32 cellular contexts compared by ENCODE assay signal in genomic region chr6:4666886-4667513, GRCh38.
"Had no signal": no experiment of that assay in that cellular context is flagged by ENCODE, and none has a peak within 500 bp of the region (broad histone marks: within the 10 kb centered on the region; RNA-seq: fewer than 3 reads in every experiment).

No MANE protein-coding gene starts in this region.

- DNase-seq: activated CD4-positive, alpha-beta memory T cell treated with anti-CD3 and anti-CD28 coated beads, Interleukin-2, amount 10 ng/mL, durations not matched to agents 7 days and 5 days; activated CD4-positive, alpha-beta T cell treated with anti-CD3 and anti-CD28 coated beads for 1 hour; activated CD4-positive, alpha-beta T cell treated with anti-CD3 and anti-CD28 coated beads for 48 hours; activated CD4-positive, CD25-positive, alpha-beta regulatory T cell; activated effector memory CD4-positive, alpha-beta T cell treated with anti-CD3 and anti-CD28 coated beads, Interleukin-2, amount 50 U/mL, for 16 hours; activated naive CD4-positive, alpha-beta T cell; activated naive CD4-positive, alpha-beta T cell treated with anti-CD3 and anti-CD28 coated beads, Interleukin-2, amount 50 U/mL, for 16 hours; activated naive CD8-positive, alpha-beta T cell treated with anti-CD3 and anti-CD28 coated beads for 36 hours; activated T-cell treated with anti-CD3 and anti-CD28 coated beads, Interleukin-2, amount 50 U/mL, for 1 hour; activated T-cell treated with anti-CD3 and anti-CD28 coated beads, Interleukin-2, amount 50 U/mL, for 72 hours; amniotic stem cell; aorta; brain microvascular endothelial cell; Karpas-422; KBM-7; NCI-H1105 treated with DMSO at 0.1 percent for 48 hours; NCI-H1436; NCI-H1694; NCI-H1930; NCI-H2081 treated with DMSO at 0.1 percent for 48 hours; NCI-H345; NCI-H524 treated with DMSO at 0.1 percent for 48 hours; NK-92 treated with Interleukin-12 subunit alpha and Interleukin-12 subunit beta, amount 100 ng/mL, for 24 hours; PC-9; SIG-M5; T1000; WERI-Rb-1 had no signal

- FAIRE-seq: RCC 7860 had no signal

- H3K9me3 Mint-ChIP-seq: activated CD4-positive, alpha-beta memory T cell treated with anti-CD3 and anti-CD28 coated beads, Interleukin-2, amount 10 ng/mL, durations not matched to agents 7 days and 5 days; activated naive CD8-positive, alpha-beta T cell treated with anti-CD3 and anti-CD28 coated beads for 36 hours; activated T-cell treated with anti-CD3 and anti-CD28 coated beads, Interleukin-2, amount 50 U/mL, for 72 hours; activated T-helper 17 cell treated with anti-CD3 and anti-CD28 coated beads, Interleukin-2, amount 50 U/mL, for 72 hours had no signal

- H3K27ac ChIP-seq: brain microvascular endothelial cell, PC-9, RWPE1, SK-N-MC, WERI-Rb-1 had no signal

- H3K4me3 ChIP-seq: PC-9, SK-N-MC had no signal

- H2AFZ ChIP-seq: PC-9 had no signal

- H3K27me3 ChIP-seq: brain microvascular endothelial cell had no signal

- H3K4me3 Mint-ChIP-seq: activated CD4-positive, alpha-beta memory T cell treated with anti-CD3 and anti-CD28 coated beads, Interleukin-2, amount 10 ng/mL, durations not matched to agents 7 days and 5 days; activated naive CD8-positive, alpha-beta T cell treated with anti-CD3 and anti-CD28 coated beads for 36 hours; activated T-cell treated with anti-CD3 and anti-CD28 coated beads, Interleukin-2, amount 50 U/mL, for 72 hours; activated T-helper 17 cell treated with anti-CD3 and anti-CD28 coated beads, Interleukin-2, amount 50 U/mL, for 72 hours had no signal

- ATAC-seq: activated T-cell treated with anti-CD3 and anti-CD28 coated beads, Interleukin-2, amount 50 U/mL, for 72 hours; activated T-helper 17 cell treated with anti-CD3 and anti-CD28 coated beads, Interleukin-2, amount 50 U/mL, for 72 hours; Right ventricle myocardium inferior had no signal

- H3K36me3 Mint-ChIP-seq: activated naive CD8-positive, alpha-beta T cell treated with anti-CD3 and anti-CD28 coated beads for 36 hours had no signal

- H3K4me1 Mint-ChIP-seq: activated CD4-positive, alpha-beta memory T cell treated with anti-CD3 and anti-CD28 coated beads, Interleukin-2, amount 10 ng/mL, durations not matched to agents 7 days and 5 days; activated naive CD8-positive, alpha-beta T cell treated with anti-CD3 and anti-CD28 coated beads for 36 hours; activated T-helper 17 cell treated with anti-CD3 and anti-CD28 coated beads, Interleukin-2, amount 50 U/mL, for 72 hours had no signal

- H3K27ac Mint-ChIP-seq: activated CD4-positive, alpha-beta memory T cell treated with anti-CD3 and anti-CD28 coated beads, Interleukin-2, amount 10 ng/mL, durations not matched to agents 7 days and 5 days; activated naive CD8-positive, alpha-beta T cell treated with anti-CD3 and anti-CD28 coated beads for 36 hours; activated T-cell treated with anti-CD3 and anti-CD28 coated beads, Interleukin-2, amount 50 U/mL, for 72 hours; activated T-helper 17 cell treated with anti-CD3 and anti-CD28 coated beads, Interleukin-2, amount 50 U/mL, for 72 hours had no signal

- H3K36me3 ChIP-seq: brain microvascular endothelial cell, WERI-Rb-1 had no signal

- H3K4me2 ChIP-seq: PC-9 had no signal
